In genomic region chr10:7592627-7593026, GRCh38 we compare ENCODE assay signal across 1 cellular context.
TF ChIP-seq lines count a peak whose summit lies in the region.

No MANE protein-coding gene starts in this region.

TF ChIP-seq in HepG2, 621 proteins besides CTCF, POLR2A, EP300 and RAD21:
- no peak for TF ChIP-seq PAXIP1 (CRISPR knock-in tag; conservative IDR thresholded peaks at IDR 0.05)
- TF ChIP-seq MYPOP (CRISPR knock-in tag; IDR thresholded peaks at IDR 0.05): no peak
- no peak for TF ChIP-seq SRSF9 (IDR thresholded peaks at IDR 0.05; ENCODE audit: borderline replicate concordance, insufficient read depth, low read depth, low read length, poor library complexity, severe bottlenecking)
- no peak for TF ChIP-seq POGZ (CRISPR knock-in tag; IDR thresholded peaks at IDR 0.05)
- no peak for TF ChIP-seq ZNF260 (CRISPR knock-in tag; IDR thresholded peaks at IDR 0.05; ENCODE audit: borderline replicate concordance, low read depth)
- no peak for TF ChIP-seq EZH2 (conservative IDR thresholded peaks at IDR 0.05; ENCODE audit: low read depth, low read length)
- TF ChIP-seq PHB2 (IDR thresholded peaks at IDR 0.05; ENCODE audit: partially characterized antibody): no peak
- no peak for TF ChIP-seq TBP (CRISPR knock-in tag; IDR thresholded peaks at IDR 0.05)
- no peak for TF ChIP-seq TEF (CRISPR knock-in tag; IDR thresholded peaks at IDR 0.05)
